11 cellular contexts compared by ENCODE assay signal in the genomic region with DNA sequence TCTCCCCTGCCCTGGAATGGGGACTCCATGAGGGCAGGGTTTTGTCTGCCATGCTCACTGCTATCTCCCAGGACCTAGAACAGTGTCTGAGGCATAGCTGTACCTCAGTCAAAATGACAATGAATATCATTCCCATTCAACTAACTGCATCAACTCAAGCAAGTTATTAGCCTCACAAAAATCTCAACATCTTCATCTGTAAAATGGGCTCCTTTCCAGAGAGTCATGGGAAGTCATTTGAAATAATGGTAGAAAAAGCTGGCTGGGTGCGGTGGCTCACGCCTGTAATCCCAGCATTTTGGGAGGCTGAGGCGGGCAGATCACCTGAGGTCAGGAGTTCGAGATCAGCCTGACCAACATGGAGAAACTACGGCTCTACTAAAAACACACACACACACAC. TPM values are rescaled to one million over a fixed set of nuclear protein-coding genes. Genes with fewer than 3 reads are reported as not detected.
DNase-seq lines count a peak whose midpoint lies in the region; ATAC-seq and TF ChIP-seq lines count a peak whose summit lies in the region.
"Had no signal": no experiment of that assay in that cellular context is flagged by ENCODE, and none has a peak within 500 bp of the region (broad histone marks: within the 10 kb centered on the region; RNA-seq: fewer than 3 reads in every experiment).

No MANE protein-coding gene starts in this region.

- H3K27ac ChIP-seq in lower lobe of right lung (peak overlapping the region; percentile 89), stomach (peak overlapping the region in 4 of 5 donors; percentile 39 to 82 (median 72))

- H3K27me3 Mint-ChIP-seq in activated naive CD4-positive, alpha-beta T cell treated with anti-CD3 and anti-CD28 coated beads for 36 hours (ENCODE audit: low read depth) = no peaks in the 10 kb centered on the region

- intact Hi-C loops in activated naive CD4-positive, alpha-beta T cell treated with anti-CD3 and anti-CD28 coated beads for 36 hours (cut with micrococcal nuclease) = no loop called here
- intact Hi-C loops in lower lobe of right lung (cut with DNase I) (no loop called here), stomach (cut with DNase I; ENCODE audit: low total_unique reads) (no loop called here)

- peaks cover 68% of the 10 kb centered on the region for H3K4me1 Mint-ChIP-seq in activated naive CD4-positive, alpha-beta T cell treated with anti-CD3 and anti-CD28 coated beads for 36 hours (ENCODE audit: low read depth)

- in situ Hi-C loops in GM13977 (cut with MboI; ENCODE audit: low pct_unique_long_range_greater_than_20kb, low sequenced_read_pairs, unreplicated experiment) = no loop called here

- H3K4me1 ChIP-seq in lower lobe of right lung = peaks cover 72% of the 10 kb centered on the region
- H3K4me1 ChIP-seq in stomach = peaks cover 13 to 44% (median 33%) of the 10 kb centered on the region in 4 donors

- no peak for ATAC-seq in activated naive CD4-positive, alpha-beta T cell treated with anti-CD3 and anti-CD28 coated beads, Interleukin-2, amount 50 U/mL, for 72 hours
- ATAC-seq in lower lobe of right lung (no peak), GM18520 (IDR thresholded peaks at IDR 0.05; ENCODE audit: unreplicated experiment) (no peak), GM19035 (IDR thresholded peaks at IDR 0.05; ENCODE audit: unreplicated experiment) (no peak)

- peak overlapping the region; percentile 68 for H3K4me3 ChIP-seq in lower lobe of right lung
- peak overlapping the region in 1 of 4 donors; percentile 57 for H3K4me3 ChIP-seq in stomach

- WGBS in stomach, 5 donors = 88 to 97% (median 91%) methylated on average over 5 of the region's 5 CpGs

- no peak for DNase-seq in activated naive CD4-positive, alpha-beta T cell treated with anti-CD3 and anti-CD28 coated beads for 36 hours
- no peak for DNase-seq in activated naive CD4-positive, alpha-beta T cell treated with Interleukin-2 at 50 U/mL for 16 hours
- DNase-seq in activated naive CD4-positive, alpha-beta T cell treated with anti-CD3 and anti-CD28 coated beads, Interleukin-2, amount 50 U/mL, for 72 hours (ENCODE audit: low spot score in 2 of 2) = no peak
- no peak for DNase-seq in lower lobe of right lung
- no peak for DNase-seq in stomach
- no peak for DNase-seq in GM13977 (ENCODE audit: low spot score)
- DNase-seq: central memory CD4-positive, alpha-beta T cell; EL; NCI-H69 had no signal

- H3K27me3 ChIP-seq in lower lobe of right lung (ENCODE audit: low read depth) (no peaks in the 10 kb centered on the region), stomach (peaks cover 0 to 10% (median 0%) of the 10 kb centered on the region in 3 donors)

- H3K36me3 ChIP-seq in lower lobe of right lung = peaks cover 15% of the 10 kb centered on the region
- H3K36me3 ChIP-seq in stomach = peaks cover 0 to 3% (median 0%) of the 10 kb centered on the region in 4 donors

- no peaks in the 10 kb centered on the region for H3K9me3 Mint-ChIP-seq in activated naive CD4-positive, alpha-beta T cell treated with anti-CD3 and anti-CD28 coated beads for 36 hours
- H3K9me3 Mint-ChIP-seq in activated naive CD4-positive, alpha-beta T cell treated with anti-CD3 and anti-CD28 coated beads, Interleukin-2, amount 50 U/mL, for 72 hours = no peaks in the 10 kb centered on the region

- peak overlapping the region; percentile 51 for H3K27ac Mint-ChIP-seq in activated naive CD4-positive, alpha-beta T cell treated with anti-CD3 and anti-CD28 coated beads for 36 hours
- H3K27ac Mint-ChIP-seq in activated naive CD4-positive, alpha-beta T cell treated with anti-CD3 and anti-CD28 coated beads, Interleukin-2, amount 50 U/mL, for 72 hours = peak overlapping the region; percentile 75 to 80

- no peak for TF ChIP-seq POLR2A in stomach (IDR thresholded peaks at IDR 0.05)

- TF ChIP-seq EP300 in stomach (IDR thresholded peaks at IDR 0.05) = no peak

- H3K4me3 Mint-ChIP-seq in activated naive CD4-positive, alpha-beta T cell treated with anti-CD3 and anti-CD28 coated beads for 36 hours = peak overlapping the region; percentile 2

- no peak for TF ChIP-seq CTCF in lower lobe of right lung (IDR thresholded peaks at IDR 0.05)
- TF ChIP-seq CTCF in stomach (IDR thresholded peaks at IDR 0.05) = no peak
- no peak for TF ChIP-seq CTCF in GM13977 (IDR thresholded peaks at IDR 0.05; ENCODE audit: extremely low read depth, insufficient read depth, missing control alignments)

- peaks cover 18% of the 10 kb centered on the region for H3K36me3 Mint-ChIP-seq in activated naive CD4-positive, alpha-beta T cell treated with anti-CD3 and anti-CD28 coated beads for 36 hours (ENCODE audit: low read depth)
- H3K36me3 Mint-ChIP-seq in activated naive CD4-positive, alpha-beta T cell treated with anti-CD3 and anti-CD28 coated beads, Interleukin-2, amount 50 U/mL, for 72 hours = peaks cover 3 to 42% of the 10 kb centered on the region in 2 donors

- CTCF ChIA-PET in activated naive CD4-positive, alpha-beta T cell treated with anti-CD3 and anti-CD28 coated beads for 36 hours (lab: Charles Lee) = interaction anchor here (0.5 to 1.8 kb wide), 4 partner anchors 15 to 149 kb away, joined by 3 to 7 read pairs (median 4); partner anchors contain the start of gene TOR2A

- H3K9me3 ChIP-seq in lower lobe of right lung (no peaks in the 10 kb centered on the region), stomach (no peaks in the 10 kb centered on the region)

RNA-seq across cellular contexts. Expression of gene SH2D3C, which starts 9.4 kb away (rescaled TPM):
- total RNA-seq in activated naive CD4-positive, alpha-beta T cell treated with anti-CD3 and anti-CD28 coated beads for 36 hours = 10 to 100 TPM; 27.2 to 27.3 TPM
- 10 to 100 TPM; 39.3 to 39.5 TPM for total RNA-seq in activated naive CD4-positive, alpha-beta T cell treated with anti-CD3 and anti-CD28 coated beads, Interleukin-2, amount 50 U/mL, for 72 hours
- 59.4 TPM for total RNA-seq in lower lobe of right lung
- 10 to 100 TPM in 1 of 5 donors, 1 to 10 TPM in 2, not detected in 2; 1.8 to 38.1 (median 5.1) TPM for total RNA-seq in stomach
- 1 to 10 TPM; 3.5 to 4.7 (median 4.3) TPM for polyA plus RNA-seq in stomach

RNA-seq across cellular contexts. Expression of gene CDK9, which starts 16.7 kb away (rescaled TPM):
- total RNA-seq in activated naive CD4-positive, alpha-beta T cell treated with anti-CD3 and anti-CD28 coated beads for 36 hours = 10 to 100 TPM; 64.6 to 73.6 TPM
- 10 to 100 TPM; 74.8 to 89.3 TPM for total RNA-seq in activated naive CD4-positive, alpha-beta T cell treated with anti-CD3 and anti-CD28 coated beads, Interleukin-2, amount 50 U/mL, for 72 hours
- 96.2 TPM for total RNA-seq in lower lobe of right lung
- 100 to 1,000 TPM in 1 of 5 donors, 10 to 100 TPM in 4; 42.8 to 114 (median 92.7) TPM for total RNA-seq in stomach
- 10 to 100 TPM; 25.3 to 34.7 (median 34.4) TPM for polyA plus RNA-seq in stomach

RNA-seq across cellular contexts. Expression of gene FPGS, which starts 33.6 kb away (rescaled TPM):
- total RNA-seq in activated naive CD4-positive, alpha-beta T cell treated with anti-CD3 and anti-CD28 coated beads for 36 hours = 10 to 100 TPM; 67.8 to 73.0 TPM
- total RNA-seq in activated naive CD4-positive, alpha-beta T cell treated with anti-CD3 and anti-CD28 coated beads, Interleukin-2, amount 50 U/mL, for 72 hours = 10 to 100 TPM; 64.8 to 73.8 TPM
- total RNA-seq in lower lobe of right lung (55.4 TPM), stomach (100 to 1,000 TPM in 2 of 5 donors, 10 to 100 TPM in 3; 67.0 to 235 (median 97.1) TPM)
- polyA plus RNA-seq in stomach = 10 to 100 TPM; 29.1 to 42.7 (median 30.2) TPM

RNA-seq across cellular contexts. Expression of gene TOR2A, which starts 34.0 kb away (rescaled TPM):
- 10 to 100 TPM; 11.8 to 12.7 TPM for total RNA-seq in activated naive CD4-positive, alpha-beta T cell treated with anti-CD3 and anti-CD28 coated beads for 36 hours
- 10 to 100 TPM; 10.9 to 17.1 TPM for total RNA-seq in activated naive CD4-positive, alpha-beta T cell treated with anti-CD3 and anti-CD28 coated beads, Interleukin-2, amount 50 U/mL, for 72 hours
- total RNA-seq in lower lobe of right lung (16.5 TPM), stomach (10 to 100 TPM in 3 of 5 donors, 1 to 10 TPM in 2; 5.0 to 87.8 (median 14.6) TPM)
- 10 to 100 TPM in 1 of 3 donors, 1 to 10 TPM in 2; 6.1 to 12.4 (median 9.7) TPM for polyA plus RNA-seq in stomach

RNA-seq across cellular contexts. Expression of gene TTC16, which starts 53.2 kb away (rescaled TPM):
- under 1 TPM; 0.50 to 0.79 TPM for total RNA-seq in activated naive CD4-positive, alpha-beta T cell treated with anti-CD3 and anti-CD28 coated beads for 36 hours
- under 1 TPM; 0.62 to 0.73 TPM for total RNA-seq in activated naive CD4-positive, alpha-beta T cell treated with anti-CD3 and anti-CD28 coated beads, Interleukin-2, amount 50 U/mL, for 72 hours
- total RNA-seq in lower lobe of right lung (1.3 TPM), stomach (not detected)
- polyA plus RNA-seq in stomach = under 1 TPM in 2 of 3 donors, not detected in 1; 0.08 to 0.12 TPM
